In the genomic region with DNA sequence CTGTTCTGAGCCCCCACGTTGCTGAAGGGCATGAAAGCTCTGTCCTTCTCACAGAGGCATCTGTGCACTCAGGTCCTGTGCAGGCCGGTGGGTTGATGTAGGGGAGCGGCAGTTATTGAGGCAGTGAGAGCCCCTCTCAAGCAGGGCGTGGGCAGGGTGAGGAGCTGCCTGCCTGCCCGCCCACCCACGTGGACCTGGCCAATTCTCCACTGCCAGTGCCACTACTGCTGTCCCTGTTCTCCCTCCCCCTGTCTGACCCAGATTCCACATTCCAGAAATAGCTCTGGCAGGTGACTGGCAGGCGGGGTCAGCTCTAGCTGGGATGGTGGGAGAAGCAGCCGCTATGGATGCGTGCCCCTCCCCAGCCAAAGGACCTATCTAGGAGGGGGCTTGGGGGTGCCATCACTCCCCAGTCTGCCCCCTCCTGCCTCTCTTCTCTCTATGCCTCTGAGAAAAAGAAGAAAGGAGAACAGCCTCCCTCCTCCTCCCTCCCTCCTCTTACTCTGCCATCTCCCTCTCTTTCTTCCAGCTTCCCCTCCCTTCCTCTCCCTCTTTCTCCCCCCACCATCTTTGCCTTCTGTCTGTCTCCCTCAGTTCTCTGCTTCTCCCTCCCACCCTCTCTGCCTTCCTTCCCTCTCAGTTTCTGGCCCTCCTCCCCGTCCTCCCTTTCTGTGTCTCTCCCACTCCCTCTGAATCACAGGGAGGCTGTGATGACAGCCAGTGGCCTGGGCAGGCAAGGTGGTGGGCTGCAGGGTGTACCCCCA, we compare ENCODE assay signal across 1 cellular context.
TF ChIP-seq lines count a peak whose summit lies in the region.

No MANE protein-coding gene starts in this region.

TF ChIP-seq in HepG2, 621 proteins besides CTCF, POLR2A, EP300 and RAD21 (continued from another document):
- TF ChIP-seq, protein P1, sequence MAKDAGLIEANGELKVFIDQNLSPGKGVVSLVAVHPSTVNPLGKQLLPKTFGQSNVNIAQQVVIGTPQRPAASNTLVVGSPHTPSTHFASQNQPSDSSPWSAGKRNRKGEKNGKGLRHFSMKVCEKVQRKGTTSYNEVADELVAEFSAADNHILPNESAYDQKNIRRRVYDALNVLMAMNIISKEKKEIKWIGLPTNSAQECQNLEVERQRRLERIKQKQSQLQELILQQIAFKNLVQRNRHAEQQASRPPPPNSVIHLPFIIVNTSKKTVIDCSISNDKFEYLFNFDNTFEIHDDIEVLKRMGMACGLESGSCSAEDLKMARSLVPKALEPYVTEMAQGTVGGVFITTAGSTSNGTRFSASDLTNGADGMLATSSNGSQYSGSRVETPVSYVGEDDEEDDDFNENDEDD (CRISPR knock-in tag; IDR thresholded peaks at IDR 0.05; ENCODE audit: borderline replicate concordance) = 0 out of 2 replicates have a peak, but pooled peaks have one; percentile 21
- TF ChIP-seq POGZ (CRISPR knock-in tag; IDR thresholded peaks at IDR 0.05) = no peak
- TF ChIP-seq MAZ (IDR thresholded peaks at IDR 0.05; ENCODE audit: borderline replicate concordance, low read depth, low read length) = 0 out of 2 replicates have a peak, but pooled peaks have one; percentile 44
- no peak for TF ChIP-seq MAZ (CRISPR knock-in tag; IDR thresholded peaks at IDR 0.05; ENCODE audit: low read depth)
- no peak for TF ChIP-seq ZNF20 (CRISPR knock-in tag; IDR thresholded peaks at IDR 0.05)
- TF ChIP-seq SOX6 (IDR thresholded peaks at IDR 0.05) = no peak
- 0 out of 2 replicates have a peak, but pooled peaks have one; percentile 15 for TF ChIP-seq SOX6 (CRISPR knock-in tag; IDR thresholded peaks at IDR 0.05)
- TF ChIP-seq MLX (CRISPR knock-in tag; IDR thresholded peaks at IDR 0.05) = no peak
- no peak for TF ChIP-seq ZNF205 (CRISPR knock-in tag; IDR thresholded peaks at IDR 0.05)
- TF ChIP-seq BHLHE40 (IDR thresholded peaks at IDR 0.05; ENCODE audit: low read length) = peak; percentile 74; the same call in 1 of the 2 replicates
- TF ChIP-seq ZNF292 (CRISPR knock-in tag; IDR thresholded peaks at IDR 0.05; ENCODE audit: borderline replicate concordance, low read depth) = 0 out of 2 replicates have a peak, but pooled peaks have one; percentile 41
- peak; percentile 46; the same call in 1 of the 2 replicates for TF ChIP-seq HOXA3 (CRISPR knock-in tag; IDR thresholded peaks at IDR 0.05)
- TF ChIP-seq PCBP1 (IDR thresholded peaks at IDR 0.05; ENCODE audit: borderline replicate concordance, low read depth, low read length) = no peak
- TF ChIP-seq, protein P2, sequence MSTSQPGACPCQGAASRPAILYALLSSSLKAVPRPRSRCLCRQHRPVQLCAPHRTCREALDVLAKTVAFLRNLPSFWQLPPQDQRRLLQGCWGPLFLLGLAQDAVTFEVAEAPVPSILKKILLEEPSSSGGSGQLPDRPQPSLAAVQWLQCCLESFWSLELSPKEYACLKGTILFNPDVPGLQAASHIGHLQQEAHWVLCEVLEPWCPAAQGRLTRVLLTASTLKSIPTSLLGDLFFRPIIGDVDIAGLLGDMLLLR (CRISPR knock-in tag; IDR thresholded peaks at IDR 0.05) = peak; percentile 69
- peak; percentile 47; the same call in 1 of the 2 replicates for TF ChIP-seq SALL1 (CRISPR knock-in tag; IDR thresholded peaks at IDR 0.05)
- TF ChIP-seq KDM5B (CRISPR knock-in tag; IDR thresholded peaks at IDR 0.05; ENCODE audit: borderline replicate concordance) = peak; percentile 62; the same call in 1 of the 2 replicates
- TF ChIP-seq NR2F6 (IDR thresholded peaks at IDR 0.05) = no peak
- TF ChIP-seq NR2F6 (CRISPR knock-in tag; IDR thresholded peaks at IDR 0.05) = peak; percentile 41; the same call in 1 of the 2 replicates
- 0 out of 2 replicates have a peak, but pooled peaks have one; percentile 8 for TF ChIP-seq ETV5 (CRISPR knock-in tag; IDR thresholded peaks at IDR 0.05; ENCODE audit: borderline replicate concordance)
- TF ChIP-seq, protein P3, sequence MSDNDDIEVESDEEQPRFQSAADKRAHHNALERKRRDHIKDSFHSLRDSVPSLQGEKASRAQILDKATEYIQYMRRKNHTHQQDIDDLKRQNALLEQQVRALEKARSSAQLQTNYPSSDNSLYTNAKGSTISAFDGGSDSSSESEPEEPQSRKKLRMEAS (IDR thresholded peaks at IDR 0.05) = peak; percentile 65
- TF ChIP-seq, protein P4, sequence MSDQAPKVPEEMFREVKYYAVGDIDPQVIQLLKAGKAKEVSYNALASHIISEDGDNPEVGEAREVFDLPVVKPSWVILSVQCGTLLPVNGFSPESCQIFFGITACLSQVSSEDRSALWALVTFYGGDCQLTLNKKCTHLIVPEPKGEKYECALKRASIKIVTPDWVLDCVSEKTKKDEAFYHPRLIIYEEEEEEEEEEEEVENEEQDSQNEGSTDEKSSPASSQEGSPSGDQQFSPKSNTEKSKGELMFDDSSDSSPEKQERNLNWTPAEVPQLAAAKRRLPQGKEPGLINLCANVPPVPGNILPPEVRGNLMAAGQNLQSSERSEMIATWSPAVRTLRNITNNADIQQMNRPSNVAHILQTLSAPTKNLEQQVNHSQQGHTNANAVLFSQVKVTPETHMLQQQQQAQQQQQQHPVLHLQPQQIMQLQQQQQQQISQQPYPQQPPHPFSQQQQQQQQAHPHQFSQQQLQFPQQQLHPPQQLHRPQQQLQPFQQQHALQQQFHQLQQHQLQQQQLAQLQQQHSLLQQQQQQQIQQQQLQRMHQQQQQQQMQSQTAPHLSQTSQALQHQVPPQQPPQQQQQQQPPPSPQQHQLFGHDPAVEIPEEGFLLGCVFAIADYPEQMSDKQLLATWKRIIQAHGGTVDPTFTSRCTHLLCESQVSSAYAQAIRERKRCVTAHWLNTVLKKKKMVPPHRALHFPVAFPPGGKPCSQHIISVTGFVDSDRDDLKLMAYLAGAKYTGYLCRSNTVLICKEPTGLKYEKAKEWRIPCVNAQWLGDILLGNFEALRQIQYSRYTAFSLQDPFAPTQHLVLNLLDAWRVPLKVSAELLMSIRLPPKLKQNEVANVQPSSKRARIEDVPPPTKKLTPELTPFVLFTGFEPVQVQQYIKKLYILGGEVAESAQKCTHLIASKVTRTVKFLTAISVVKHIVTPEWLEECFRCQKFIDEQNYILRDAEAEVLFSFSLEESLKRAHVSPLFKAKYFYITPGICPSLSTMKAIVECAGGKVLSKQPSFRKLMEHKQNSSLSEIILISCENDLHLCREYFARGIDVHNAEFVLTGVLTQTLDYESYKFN (CRISPR knock-in tag; conservative IDR thresholded peaks at IDR 0.05) = 0 out of 2 replicates have a peak, but pooled peaks have one; percentile 31
